ENCODE assay signal across 18 cellular contexts in genomic region chr12:31306871-31307270, GRCh38.
"Had no signal": no experiment of that assay in that cellular context is flagged by ENCODE, and none has a peak within 500 bp of the region (broad histone marks: within the 10 kb centered on the region; RNA-seq: fewer than 3 reads in every experiment).

No MANE protein-coding gene starts in this region.

- H3K27me3 ChIP-seq: body of pancreas, right lobe of liver, thyroid gland had no signal

- H3K27ac ChIP-seq: body of pancreas, parathyroid adenoma, right lobe of liver, thyroid gland, VCaP had no signal

- H3K4me1 Mint-ChIP-seq: nephron had no signal

- H3K27ac Mint-ChIP-seq: nephron; T-helper 1 cell treated with Interleukin-12 subunit alpha and Interleukin-12 subunit beta and Interleukin-4 antibody, amounts not matched to agents 30 μg/mL and 1 μg/mL, for 36 hours had no signal

- H3K9ac ChIP-seq: parathyroid adenoma had no signal

- H3K36me3 ChIP-seq: thyroid gland had no signal

- H3K27me3 Mint-ChIP-seq: activated naive CD4-positive, alpha-beta T cell treated with anti-CD3 and anti-CD28 coated beads, Interleukin-2, amount 50 U/mL, for 24 hours had no signal

- H3K4me3 Mint-ChIP-seq: activated naive CD4-positive, alpha-beta T cell treated with anti-CD3 and anti-CD28 coated beads, Interleukin-2, amount 50 U/mL, for 24 hours; mesothelial cell of epicardium; nephron; T-helper 1 cell treated with Interleukin-12 subunit alpha and Interleukin-12 subunit beta and Interleukin-4 antibody, amounts not matched to agents 30 μg/mL and 1 μg/mL, for 36 hours had no signal

- H3K4me1 ChIP-seq: parathyroid adenoma, right lobe of liver, thyroid gland had no signal

- DNase-seq: activated CD4-positive, alpha-beta T cell treated with anti-CD3 and anti-CD28 coated beads for 1 hour; activated T-cell treated with anti-CD3 and anti-CD28 coated beads for 4 hours; amygdala; body of pancreas; head of caudate nucleus; right lobe of liver; small intestine; stimulated activated CD4-positive, alpha-beta T cell treated with anti-CD3 and anti-CD28 coated beads, Interleukin-15, amount 100 ng/mL, for 24 hours; stimulated activated CD4-positive, alpha-beta T cell treated with anti-CD3 and anti-CD28 coated beads, Interleukin-2, amount 100 ng/mL, for 48 hours; thyroid gland had no signal

- ATAC-seq: body of pancreas, left lobe of liver, right lobe of liver had no signal

- H2AFZ ChIP-seq: parathyroid adenoma had no signal

- H3K9me3 Mint-ChIP-seq: activated naive CD4-positive, alpha-beta T cell treated with anti-CD3 and anti-CD28 coated beads, Interleukin-2, amount 50 U/mL, for 24 hours had no signal

- H3K4me3 ChIP-seq: body of pancreas, lung, right lobe of liver, thyroid gland had no signal

- H3K9me3 ChIP-seq: body of pancreas, right lobe of liver, thyroid gland had no signal
